Comparison of ENCODE assay signal across 9 cellular contexts in the genomic region with DNA sequence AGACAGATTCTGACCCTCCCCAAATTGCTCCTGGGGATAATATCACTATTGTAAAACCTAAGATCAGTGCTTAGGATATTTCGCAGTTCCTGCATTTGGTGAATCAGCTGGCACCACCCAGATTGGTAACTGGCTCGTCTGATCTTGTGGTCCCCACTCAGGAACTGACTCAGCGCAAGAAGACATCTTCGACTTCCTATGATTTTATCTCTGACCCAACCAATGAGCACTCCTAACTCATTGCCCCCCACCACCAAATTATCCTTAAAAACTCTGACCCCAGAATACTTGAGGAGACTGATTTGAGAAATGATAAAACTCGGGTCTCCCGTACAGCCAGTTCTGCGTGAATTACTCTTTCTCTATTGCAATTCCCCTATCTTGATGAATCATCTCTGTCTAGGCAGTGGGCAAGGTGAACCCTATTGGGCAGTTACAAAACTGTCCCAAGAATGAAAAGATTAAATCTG. TPM values are rescaled to one million over a fixed set of nuclear protein-coding genes. Genes with fewer than 3 reads are reported as not detected.
DNase-seq lines count a peak whose midpoint lies in the region; ATAC-seq, FAIRE-seq and TF ChIP-seq lines count a peak whose summit lies in the region.
"Had no signal": no experiment of that assay in that cellular context is flagged by ENCODE, and none has a peak within 500 bp of the region (broad histone marks: within the 10 kb centered on the region; RNA-seq: fewer than 3 reads in every experiment).

No MANE protein-coding gene starts in this region.

- no peak for ATAC-seq in GM21717 (IDR thresholded peaks at IDR 0.05; ENCODE audit: unreplicated experiment)
- no peak for ATAC-seq in GM21390 (IDR thresholded peaks at IDR 0.05; ENCODE audit: unreplicated experiment)

- H3K4me3 Mint-ChIP-seq in osteocyte (ENCODE audit: unreplicated experiment), result no peak overlapping the region
- H3K4me3 Mint-ChIP-seq in progenitor cell of endocrine pancreas (ENCODE audit: low read depth), result no peak overlapping the region

- H3K27me3 Mint-ChIP-seq in osteocyte (ENCODE audit: unreplicated experiment) (peaks cover 4% of the 10 kb centered on the region), progenitor cell of endocrine pancreas (no peaks in the 10 kb centered on the region)

- TF ChIP-seq CTCF in osteocyte (IDR thresholded peaks at IDR 0.05) (no peak), progenitor cell of endocrine pancreas (IDR thresholded peaks at IDR 0.05; ENCODE audit: unreplicated experiment) (no peak)

- DNase-seq in CD1c-positive myeloid dendritic cell (ENCODE audit: extremely low spot score), result peak; percentile 68
- DNase-seq in RPMI7951 (ENCODE audit: low read depth), result peak; percentile 100
- peak; percentile 42 for DNase-seq in activated T-helper 9 cell treated with anti-CD3 and anti-CD28 coated beads, Interleukin-2, amount 50 U/mL, for 16 hours (ENCODE audit: low read depth)
- DNase-seq in osteocyte (ENCODE audit: extremely low spot score, unreplicated experiment), result peak; percentile 17
- no peak for DNase-seq in progenitor cell of endocrine pancreas (ENCODE audit: low spot score, unreplicated experiment)
- DNase-seq in RCC 7860 (ENCODE audit: low spot score), result no peak
- DNase-seq: occipital lobe had no signal

- no peaks in the 10 kb centered on the region for H3K36me3 Mint-ChIP-seq in osteocyte (ENCODE audit: unreplicated experiment)
- no peaks in the 10 kb centered on the region for H3K36me3 Mint-ChIP-seq in progenitor cell of endocrine pancreas (ENCODE audit: insufficient read depth)

- no peaks in the 10 kb centered on the region for H3K4me1 Mint-ChIP-seq in osteocyte (ENCODE audit: unreplicated experiment)
- H3K4me1 Mint-ChIP-seq in progenitor cell of endocrine pancreas (ENCODE audit: low read depth), result no peaks in the 10 kb centered on the region

- H3K9me3 Mint-ChIP-seq in osteocyte (ENCODE audit: unreplicated experiment), result no peaks in the 10 kb centered on the region
- peaks cover 1% of the 10 kb centered on the region for H3K9me3 Mint-ChIP-seq in progenitor cell of endocrine pancreas (ENCODE audit: low read depth)

- no peak for FAIRE-seq in RCC 7860 (lab: Jason Lieb, UNC)

- H3K27ac Mint-ChIP-seq in osteocyte (ENCODE audit: unreplicated experiment) (no peak overlapping the region), progenitor cell of endocrine pancreas (no peak overlapping the region)

RNA-seq across cellular contexts. Expression of a gene that starts 20.2 kb away (rescaled TPM):
- 1,403 and 1,601 TPM in 2 replicates for total RNA-seq in RPMI7951 (2014; rRNA removed; shearing (Covaris generic))
- total RNA-seq in osteocyte, result 64.7 and 68.8 TPM in 2 replicates
- total RNA-seq in progenitor cell of endocrine pancreas, result 14.5 and 16.9 TPM in 2 replicates

RNA-seq across cellular contexts. Expression of a gene that starts 55.7 kb away (rescaled TPM):
- under 0.01 and 0.10 TPM in 2 replicates for total RNA-seq in RPMI7951 (2014; rRNA removed; shearing (Covaris generic))
- not detected in 2 replicates for total RNA-seq in osteocyte
- total RNA-seq in progenitor cell of endocrine pancreas, result not detected in 2 replicates

Comparison
In these comparisons a context has a peak if more than half of its experiments do, and no peak if none do; other contexts are left out.
1. DNase-seq: peak in CD1c-positive myeloid dendritic cell (single experiment), RPMI7951 (single experiment), activated T-helper 9 cell treated with anti-CD3 and anti-CD28 coated beads, Interleukin-2, amount 50 U/mL, for 16 hours (single experiment) and osteocyte (single experiment); none in progenitor cell of endocrine pancreas (single experiment) and RCC 7860 (single experiment).
2. RNA of a gene that starts 20.2 kb away (total RNA-seq): 1,403 to 1,601 TPM in RPMI7951; 64.7 to 68.8 TPM in osteocyte and 14.5 to 16.9 TPM in progenitor cell of endocrine pancreas; every median in the first group is over 10 times any median in the second.